In the genomic region with DNA sequence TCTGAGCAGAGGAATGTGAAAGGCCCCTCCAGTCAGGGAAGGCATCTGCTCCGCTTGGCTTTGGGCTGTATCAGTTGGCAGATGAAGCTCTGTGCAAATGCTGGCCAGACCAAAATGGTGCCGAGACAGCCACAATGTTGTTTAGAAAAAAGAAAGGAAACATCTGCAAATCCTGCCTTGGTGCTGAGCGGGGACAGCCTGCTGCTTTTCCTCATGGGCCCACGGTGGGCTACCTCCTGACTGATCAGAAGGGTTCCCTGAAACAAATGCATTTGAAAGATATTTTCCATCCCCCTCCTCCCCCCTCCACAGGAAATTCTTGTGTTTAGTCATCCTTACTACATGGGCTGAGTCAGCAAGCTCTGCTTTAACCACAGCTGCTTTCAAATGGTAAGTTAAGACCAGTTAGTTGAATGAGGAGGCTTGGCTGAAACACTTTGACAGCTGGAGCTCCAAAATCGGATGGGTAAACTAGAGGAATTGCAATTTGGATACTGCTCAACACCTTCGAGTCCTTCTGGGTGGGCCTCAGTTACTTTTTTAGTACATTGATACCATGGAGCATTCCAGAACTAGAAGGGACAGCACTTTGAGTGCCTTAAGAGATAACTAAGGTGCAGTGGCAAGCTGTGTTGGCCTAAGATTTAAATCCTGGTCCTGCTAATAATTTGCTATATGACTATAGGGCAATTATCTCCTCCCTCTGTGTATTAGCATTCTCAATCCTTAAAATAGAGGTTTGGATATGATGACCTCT, we compare ENCODE assay signal across 9 cellular contexts. TPM values are rescaled to one million over a fixed set of nuclear protein-coding genes. Genes with fewer than 3 reads are reported as not detected.
DNase-seq lines count a peak whose midpoint lies in the region; ATAC-seq and TF ChIP-seq lines count a peak whose summit lies in the region.
"Had no signal": no experiment of that assay in that cellular context is flagged by ENCODE, and none has a peak within 500 bp of the region (broad histone marks: within the 10 kb centered on the region; RNA-seq: fewer than 3 reads in every experiment).

No MANE protein-coding gene starts in this region.

- H3K4me1 Mint-ChIP-seq in stimulated activated naive CD8-positive, alpha-beta T cell treated with anti-CD3 and anti-CD28 coated beads, Interleukin-15, Interleukin-2, amounts not matched to agents 100 ng/mL and 50 ng/mL, for 24 hours (ENCODE audit: low read depth) = peaks cover 38% of the 10 kb centered on the region

- H3K36me3 ChIP-seq in OCI-LY3 (replicated peaks; ENCODE audit: low read depth, low read length) = no peaks in the 10 kb centered on the region

- DNase-seq in stimulated activated CD4-positive, alpha-beta T cell treated with anti-CD3 and anti-CD28 coated beads, Interleukin-1b, Interleukin-23, amount 100 ng/mL, for 48 hours = peak; percentile 19
- no peak for DNase-seq in stimulated activated CD4-positive, alpha-beta T cell treated with anti-CD3 and anti-CD28 coated beads, Interleukin-4, amount 100 ng/mL, for 1 hour
- DNase-seq in epithelial cell of proximal tubule (ENCODE audit: low read depth) (peak; percentile 49), SHP77 treated with DMSO at 0.1 percent for 48 hours (lab: John Stamatoyannopoulos, UW) (no peak), D341Med (ENCODE audit: low spot score) (no peak)

- no peaks in the 10 kb centered on the region for H3K36me3 Mint-ChIP-seq in stimulated activated naive CD8-positive, alpha-beta T cell treated with anti-CD3 and anti-CD28 coated beads, Interleukin-15, Interleukin-2, amounts not matched to agents 100 ng/mL and 50 ng/mL, for 24 hours (ENCODE audit: low read depth)

- peak overlapping the region; percentile 85 for H2AFZ ChIP-seq in OCI-LY3 (ENCODE audit: low read depth, low read length)

- H3K9me3 Mint-ChIP-seq in stimulated activated naive CD8-positive, alpha-beta T cell treated with anti-CD3 and anti-CD28 coated beads, Interleukin-15, Interleukin-2, amounts not matched to agents 100 ng/mL and 50 ng/mL, for 24 hours = no peaks in the 10 kb centered on the region

- peaks cover 4% of the 10 kb centered on the region for H3K27me3 Mint-ChIP-seq in stimulated activated naive CD8-positive, alpha-beta T cell treated with anti-CD3 and anti-CD28 coated beads, Interleukin-15, Interleukin-2, amounts not matched to agents 100 ng/mL and 50 ng/mL, for 24 hours

- H3K27ac ChIP-seq in OCI-LY3 (ENCODE audit: low read length) = peak overlapping the region; percentile 29

- peaks cover 17% of the 10 kb centered on the region for H3K4me1 ChIP-seq in OCI-LY3 (ENCODE audit: low read length)

- peak overlapping the region; percentile 26; the same call in 1 of the 2 replicates for H3K9ac ChIP-seq in OCI-LY3 (ENCODE audit: low read length)

- no peaks in the 10 kb centered on the region for H3K9me3 ChIP-seq in OCI-LY3 (ENCODE audit: insufficient read depth, low read length)

- TF ChIP-seq CTCF in OCI-LY3 (IDR thresholded peaks at IDR 0.05; ENCODE audit: low read depth, low read length) (no peak), epithelial cell of proximal tubule (conservative IDR thresholded peaks at IDR 0.05; ENCODE audit: low read depth, low read length) (no peak)

- H3K4me3 Mint-ChIP-seq in stimulated activated naive CD8-positive, alpha-beta T cell treated with anti-CD3 and anti-CD28 coated beads, Interleukin-15, Interleukin-2, amounts not matched to agents 100 ng/mL and 50 ng/mL, for 24 hours = peak overlapping the region; percentile 13

- ATAC-seq in HG02884 (IDR thresholded peaks at IDR 0.05; ENCODE audit: unreplicated experiment) = peak; percentile 88

- H4K20me1 ChIP-seq in OCI-LY3 (ENCODE audit: insufficient read depth, low read length) = no peaks in the 10 kb centered on the region

- peak overlapping the region; percentile 33 for H3K4me3 ChIP-seq in OCI-LY3 (ENCODE audit: low read length)
- H3K4me3 ChIP-seq in epithelial cell of proximal tubule (ENCODE audit: low read depth, low read length) = no peak overlapping the region

- H3K4me2 ChIP-seq in OCI-LY3 (ENCODE audit: low read length) = peak overlapping the region; percentile 48

- no peak overlapping the region for H3K27ac Mint-ChIP-seq in stimulated activated naive CD8-positive, alpha-beta T cell treated with anti-CD3 and anti-CD28 coated beads, Interleukin-15, Interleukin-2, amounts not matched to agents 100 ng/mL and 50 ng/mL, for 24 hours

- H3K27me3 ChIP-seq in OCI-LY3 (ENCODE audit: low read depth, low read length) = no peaks in the 10 kb centered on the region

- no peaks in the 10 kb centered on the region for H3K79me2 ChIP-seq in OCI-LY3 (ENCODE audit: low read length)

RNA-seq across cellular contexts. Expression of gene PLAC1, which starts 36.0 kb away (rescaled TPM):
- total RNA-seq in epithelial cell of proximal tubule = 0.29 TPM in 1 of 2 replicates, not detected in the other
- total RNA-seq: temporal lobe had no signal

Comparison
In these comparisons a context has a peak if more than half of its experiments do, and no peak if none do; other contexts are left out.
1. DNase-seq: peak in stimulated activated CD4-positive, alpha-beta T cell treated with anti-CD3 and anti-CD28 coated beads, Interleukin-1b, Interleukin-23, amount 100 ng/mL, for 48 hours (single experiment) and epithelial cell of proximal tubule (single experiment); none in stimulated activated CD4-positive, alpha-beta T cell treated with anti-CD3 and anti-CD28 coated beads, Interleukin-4, amount 100 ng/mL, for 1 hour (single experiment), SHP77 treated with DMSO at 0.1 percent for 48 hours (single experiment) and D341Med (single experiment).